ENCODE assay signal across 1 cellular context in genomic region chr16:89557230-89557935, GRCh38.
TF ChIP-seq lines count a peak whose summit lies in the region.

No MANE protein-coding gene starts in this region.

TF ChIP-seq in HepG2, 621 proteins besides CTCF, POLR2A, EP300 and RAD21 (continued from another document and continues in another):
- peak; percentile 12; the same call in 1 of the 2 replicates for TF ChIP-seq RARA (CRISPR knock-in tag; IDR thresholded peaks at IDR 0.05)
- TF ChIP-seq HMG20B (CRISPR knock-in tag; conservative IDR thresholded peaks at IDR 0.05): no peak
- TF ChIP-seq PAX8 (CRISPR knock-in tag; IDR thresholded peaks at IDR 0.05; ENCODE audit: borderline replicate concordance): no peak
- TF ChIP-seq ZSCAN21 (CRISPR knock-in tag; IDR thresholded peaks at IDR 0.05; ENCODE audit: borderline replicate concordance): no peak
- TF ChIP-seq HBP1 (CRISPR knock-in tag; IDR thresholded peaks at IDR 0.05; ENCODE audit: low read depth): 0 out of 2 replicates have a peak, but pooled peaks have one; percentile 63
- TF ChIP-seq ZNF207 (IDR thresholded peaks at IDR 0.05; ENCODE audit: borderline replicate concordance): no peak
- no peak for TF ChIP-seq RNF2 (conservative IDR thresholded peaks at IDR 0.05; ENCODE audit: low read depth)
- no peak for TF ChIP-seq CHCHD3 (CRISPR knock-in tag; IDR thresholded peaks at IDR 0.05)
- peak; percentile 29; the same call in 1 of the 2 replicates for TF ChIP-seq TAF1 (CRISPR knock-in tag; IDR thresholded peaks at IDR 0.05)
- TF ChIP-seq RARG (CRISPR knock-in tag; IDR thresholded peaks at IDR 0.05; ENCODE audit: low read depth): no peak
- TF ChIP-seq ZBTB2 (CRISPR knock-in tag; IDR thresholded peaks at IDR 0.05; ENCODE audit: low read depth): 0 out of 2 replicates have a peak, but pooled peaks have one; percentile 9
- TF ChIP-seq CENPT (CRISPR knock-in tag; IDR thresholded peaks at IDR 0.05; ENCODE audit: low read depth): no peak
- no peak for TF ChIP-seq ZNF704 (CRISPR knock-in tag; IDR thresholded peaks at IDR 0.05; ENCODE audit: borderline replicate concordance)
- TF ChIP-seq ZNF790 (CRISPR knock-in tag; IDR thresholded peaks at IDR 0.05; ENCODE audit: borderline replicate concordance): no peak
- TF ChIP-seq IRF2 (CRISPR knock-in tag; IDR thresholded peaks at IDR 0.05): peak; percentile 64; the same call in 1 of the 2 replicates
- TF ChIP-seq RFXAP (CRISPR knock-in tag; IDR thresholded peaks at IDR 0.05; ENCODE audit: borderline replicate concordance): peak; percentile 76; the same call in 1 of the 2 replicates
- TF ChIP-seq SSRP1 (CRISPR knock-in tag; IDR thresholded peaks at IDR 0.05): peak; percentile 92
- peak; percentile 52; the same call in 1 of the 2 replicates for TF ChIP-seq ZNF780A (CRISPR knock-in tag; IDR thresholded peaks at IDR 0.05)
- no peak for TF ChIP-seq ZNF180 (CRISPR knock-in tag; IDR thresholded peaks at IDR 0.05; ENCODE audit: borderline replicate concordance, low read depth)
- peak; percentile 67; the same call in 1 of the 2 replicates for TF ChIP-seq HOXA5 (CRISPR knock-in tag; IDR thresholded peaks at IDR 0.05)
- TF ChIP-seq ARID5B (CRISPR knock-in tag; IDR thresholded peaks at IDR 0.05): peak; percentile 20; the same call in 1 of the 2 replicates
- no peak for TF ChIP-seq ZNF883 (CRISPR knock-in tag; IDR thresholded peaks at IDR 0.05; ENCODE audit: not compliant biosample characterization)
- no peak for TF ChIP-seq PBX3 (CRISPR knock-in tag; IDR thresholded peaks at IDR 0.05; ENCODE audit: borderline replicate concordance)
- TF ChIP-seq ZEB1 (IDR thresholded peaks at IDR 0.05; ENCODE audit: insufficient replicate concordance, low read depth): no peak
- no peak for TF ChIP-seq TBP (CRISPR knock-in tag; IDR thresholded peaks at IDR 0.05)
- TF ChIP-seq ZFY (CRISPR knock-in tag; IDR thresholded peaks at IDR 0.05): peak; percentile 59
- TF ChIP-seq ZNF232 (CRISPR knock-in tag; IDR thresholded peaks at IDR 0.05; ENCODE audit: borderline replicate concordance): no peak
- no peak for TF ChIP-seq ZNF710 (CRISPR knock-in tag; IDR thresholded peaks at IDR 0.05; ENCODE audit: borderline replicate concordance)
- TF ChIP-seq ZBTB8A (CRISPR knock-in tag; IDR thresholded peaks at IDR 0.05; ENCODE audit: borderline replicate concordance, low read depth): no peak
- TF ChIP-seq ZNF33A (CRISPR knock-in tag; IDR thresholded peaks at IDR 0.05; ENCODE audit: borderline replicate concordance): no peak
- no peak for TF ChIP-seq ZSCAN31 (CRISPR knock-in tag; IDR thresholded peaks at IDR 0.05; ENCODE audit: low read depth)
- 0 out of 2 replicates have a peak, but pooled peaks have one; percentile 39 for TF ChIP-seq SOX5 (CRISPR knock-in tag; IDR thresholded peaks at IDR 0.05; ENCODE audit: borderline replicate concordance)
- no peak for TF ChIP-seq ZNF546 (CRISPR knock-in tag; conservative IDR thresholded peaks at IDR 0.05)
- TF ChIP-seq ZNF276 (CRISPR knock-in tag; IDR thresholded peaks at IDR 0.05; ENCODE audit: low read depth): no peak
- no peak for TF ChIP-seq ATRX (CRISPR knock-in tag; IDR thresholded peaks at IDR 0.05; ENCODE audit: borderline replicate concordance)
- TF ChIP-seq NFE2L1 (CRISPR knock-in tag; IDR thresholded peaks at IDR 0.05; ENCODE audit: borderline replicate concordance): no peak
- no peak for TF ChIP-seq SIX4 (CRISPR knock-in tag; IDR thresholded peaks at IDR 0.05)
- TF ChIP-seq ZFP62 (CRISPR knock-in tag; IDR thresholded peaks at IDR 0.05): no peak
- TF ChIP-seq ZNF496 (CRISPR knock-in tag; IDR thresholded peaks at IDR 0.05; ENCODE audit: insufficient replicate concordance): no peak
- TF ChIP-seq KDM2A (CRISPR knock-in tag; IDR thresholded peaks at IDR 0.05; ENCODE audit: borderline replicate concordance, low read depth): peak; percentile 88
- TF ChIP-seq XRCC5 (optimal IDR thresholded peaks at IDR 0.05; ENCODE audit: low read length): peak; percentile 97
- TF ChIP-seq KMT2A (CRISPR knock-in tag; IDR thresholded peaks at IDR 0.05): peak; percentile 68
- no peak for TF ChIP-seq U2AF1 (optimal IDR thresholded peaks at IDR 0.05; ENCODE audit: low read depth, low read length)
- peak; percentile 37; the same call in 1 of the 2 replicates for TF ChIP-seq RXRA (CRISPR knock-in tag; IDR thresholded peaks at IDR 0.05)
- TF ChIP-seq JUND (CRISPR knock-in tag; IDR thresholded peaks at IDR 0.05): 0 out of 2 replicates have a peak, but pooled peaks have one; percentile 22
- 0 out of 2 replicates have a peak, but pooled peaks have one; percentile 21 for TF ChIP-seq NCOR1 (IDR thresholded peaks at IDR 0.05; ENCODE audit: borderline replicate concordance, low read length)
